In the genomic region with DNA sequence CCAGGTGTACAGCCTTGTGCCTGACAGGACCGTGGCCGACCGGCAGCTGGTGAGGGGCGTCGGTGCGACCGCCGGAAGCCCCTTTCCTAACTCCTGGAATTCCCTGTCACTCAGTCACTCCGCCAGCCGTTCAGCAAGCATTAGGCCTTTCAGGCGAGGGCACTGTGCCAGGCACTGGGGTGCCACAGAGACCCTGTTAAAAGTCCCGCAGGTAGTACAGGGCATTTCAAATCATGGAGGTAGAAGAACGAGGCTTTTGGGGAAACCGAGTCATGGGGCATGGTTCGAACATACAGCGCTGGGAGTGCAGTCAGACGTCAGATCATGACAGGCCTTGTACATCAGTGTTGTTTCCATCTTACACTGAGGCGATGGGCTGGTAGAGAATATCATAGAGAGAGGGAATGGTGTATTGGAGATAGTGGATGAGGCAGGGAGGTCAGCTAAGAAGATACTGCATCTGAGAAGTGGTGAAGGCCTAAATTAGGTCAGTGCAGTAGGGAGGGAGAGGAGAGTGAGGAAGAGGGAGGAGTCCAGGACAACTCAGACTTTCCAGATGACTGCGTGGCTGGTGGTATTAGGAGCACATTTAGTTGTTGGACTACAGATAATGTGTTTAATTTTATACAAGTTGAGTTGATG, we compare ENCODE assay signal across 6 cellular contexts. TPM values are rescaled to one million over a fixed set of nuclear protein-coding genes. Genes with fewer than 3 reads are reported as not detected.
DNase-seq lines count a peak whose midpoint lies in the region; ATAC-seq and TF ChIP-seq lines count a peak whose summit lies in the region.

No MANE protein-coding gene starts in this region.

- H3K36me3 ChIP-seq in RWPE2 (ENCODE audit: low read depth) = peaks cover 19% of the 10 kb centered on the region
- peaks cover 0 to 45% (median 8%) of the 10 kb centered on the region in 3 donors for H3K36me3 ChIP-seq in tibial nerve

- peak overlapping the region; percentile 100 for H3K27ac Mint-ChIP-seq in CD4-positive, alpha-beta T cell

- ATAC-seq in CD4-positive, alpha-beta T cell (ENCODE audit: poor library complexity) = no peak
- no peak for ATAC-seq in RWPE2 (ENCODE audit: low read depth)
- ATAC-seq in left lobe of liver = no peak

- DNase-seq in CD4-positive, alpha-beta T cell = no peak
- DNase-seq in RWPE2 (ENCODE audit: low spot score) (no peak), glomerular visceral epithelial cell (ENCODE audit: extremely low spot score) (peak; percentile 20), tibial nerve (ENCODE audit: low spot score in 2 of 2) (no peak), DMS 273 (lab: John Stamatoyannopoulos, UW; ENCODE audit: unreplicated experiment) (no peak), left lobe of liver (ENCODE audit: low spot score) (no peak)

- TF ChIP-seq CTCF in CD4-positive, alpha-beta T cell (IDR thresholded peaks at IDR 0.05) = no peak
- no peak for TF ChIP-seq CTCF in RWPE2 (IDR thresholded peaks at IDR 0.05; ENCODE audit: poor library complexity, severe bottlenecking)
- TF ChIP-seq CTCF in tibial nerve (IDR thresholded peaks at IDR 0.05) = no peak

- POLR2A ChIA-PET in CD4-positive, alpha-beta T cell (lab: Charles Lee) = interaction anchor here (0.6 to 6.7 kb wide), 20 partner anchors 15 to 1912 kb away, joined by 3 to 102 read pairs (median 4); a partner anchor contains a TSS

- H3K27ac ChIP-seq in CD4-positive, alpha-beta T cell (ENCODE audit: low read depth, low read length) = peak overlapping the region; percentile 99
- peak overlapping the region; percentile 87 for H3K27ac ChIP-seq in RWPE2 (ENCODE audit: poor library complexity, severe bottlenecking)
- peak overlapping the region; percentile 95 to 100 (median 98) for H3K27ac ChIP-seq in tibial nerve

- H3K36me3 Mint-ChIP-seq in CD4-positive, alpha-beta T cell (ENCODE audit: low read depth) = peaks cover 53% of the 10 kb centered on the region

- 7 to 8% methylated on average over 9 to 19 of the region's 19 CpGs for WGBS in tibial nerve, 2 donors

- intact Hi-C loops in CD4-positive, alpha-beta T cell (cut with DNase I, micrococcal nuclease) = loop anchor here (1.0 to 10.0 kb wide), 3 partner anchors 14 to 818 kb away; a partner anchor contains a TSS

- H3K4me3 Mint-ChIP-seq in CD4-positive, alpha-beta T cell = peak overlapping the region; percentile 100

- peaks cover 6% of the 10 kb centered on the region for H3K27me3 Mint-ChIP-seq in CD4-positive, alpha-beta T cell

- H3K4me1 ChIP-seq in RWPE2 (ENCODE audit: insufficient read depth, poor library complexity, severe bottlenecking) (peaks cover 5% of the 10 kb centered on the region), tibial nerve (peaks cover 0 to 36% (median 17%) of the 10 kb centered on the region in 4 donors)

- peak overlapping the region; percentile 74 for H3K4me3 ChIP-seq in RWPE2 (ENCODE audit: severe bottlenecking)
- H3K4me3 ChIP-seq in tibial nerve = peak overlapping the region; percentile 66 to 93 (median 73)

- no peak for TF ChIP-seq EP300 in tibial nerve (IDR thresholded peaks at IDR 0.05)

- CTCF ChIA-PET in CD4-positive, alpha-beta T cell (lab: Charles Lee) = interaction anchor here (1.5 kb wide), 1 partner anchor 21 kb away, joined by 7 read pairs; no protein-coding TSS in a partner anchor

- H3K27me3 ChIP-seq in CD4-positive, alpha-beta T cell (ENCODE audit: control insufficient read depth, insufficient read depth, low read length) = no peaks in the 10 kb centered on the region
- no peaks in the 10 kb centered on the region for H3K27me3 ChIP-seq in RWPE2 (ENCODE audit: insufficient read depth, poor library complexity, severe bottlenecking)
- no peaks in the 10 kb centered on the region for H3K27me3 ChIP-seq in tibial nerve

- H3K9me3 Mint-ChIP-seq in CD4-positive, alpha-beta T cell = no peaks in the 10 kb centered on the region

- H3K4me1 Mint-ChIP-seq in CD4-positive, alpha-beta T cell (ENCODE audit: low read depth) = peaks cover 34% of the 10 kb centered on the region

- no peaks in the 10 kb centered on the region for H3K9me3 ChIP-seq in CD4-positive, alpha-beta T cell (ENCODE audit: control insufficient read depth, low read length)
- no peaks in the 10 kb centered on the region for H3K9me3 ChIP-seq in RWPE2 (ENCODE audit: severe bottlenecking)
- no peaks in the 10 kb centered on the region for H3K9me3 ChIP-seq in tibial nerve

- TF ChIP-seq POLR2A in tibial nerve (IDR thresholded peaks at IDR 0.05) = no peak

RNA-seq across cellular contexts. Expression of a gene that starts 0.9 kb away (rescaled TPM):
- total RNA-seq in CD4-positive, alpha-beta T cell = 10 to 100 TPM; 30.0 to 31.1 TPM
- total RNA-seq in tibial nerve (10 to 100 TPM; 16.2 to 46.1 (median 34.3) TPM), left lobe of liver (15.5 TPM)

RNA-seq across cellular contexts. Expression of a gene that starts 9.0 kb away (rescaled TPM):
- total RNA-seq in CD4-positive, alpha-beta T cell = 1 to 10 TPM; 4.2 TPM
- total RNA-seq in tibial nerve (100 to 1,000 TPM; 230 to 361 (median 258) TPM), left lobe of liver (2,044 TPM)

RNA-seq across cellular contexts. Expression of a gene that starts 13.9 kb away (rescaled TPM):
- total RNA-seq in CD4-positive, alpha-beta T cell = 100 to 1,000 TPM; 133 to 141 TPM
- 10 to 100 TPM; 47.1 to 83.1 (median 48.2) TPM for total RNA-seq in tibial nerve
- 50.2 TPM for total RNA-seq in left lobe of liver

RNA-seq across cellular contexts. Expression of a gene that starts 14.1 kb away (rescaled TPM):
- total RNA-seq in CD4-positive, alpha-beta T cell = 10 to 100 TPM; 53.8 to 58.2 TPM
- total RNA-seq in tibial nerve (100 to 1,000 TPM in 1 of 4 donors, 10 to 100 TPM in 3; 74.1 to 101 (median 88.6) TPM), left lobe of liver (15.3 TPM)

RNA-seq across cellular contexts. Expression of a gene that starts 26.9 kb away (rescaled TPM):
- total RNA-seq in CD4-positive, alpha-beta T cell = 1 to 10 TPM; 1.5 to 2.2 TPM
- total RNA-seq in tibial nerve (10 to 100 TPM; 15.7 to 66.5 (median 26.2) TPM), left lobe of liver (1,916 TPM)

Comparison
In these comparisons a context has a peak if more than half of its experiments do, and no peak if none do; other contexts are left out.
1. RNA of a gene that starts 9.0 kb away (total RNA-seq): 2,044 TPM in left lobe of liver (single experiment) and 230 to 361 TPM in tibial nerve; 4.2 TPM in CD4-positive, alpha-beta T cell; every median in the first group is over 10 times any median in the second.
2. Peak in every context shown above with its lines, with median percentiles within 50 percentile points of each other: H3K27ac ChIP-seq.